Comparison of ENCODE assay signal across 28 cellular contexts in the genomic region with DNA sequence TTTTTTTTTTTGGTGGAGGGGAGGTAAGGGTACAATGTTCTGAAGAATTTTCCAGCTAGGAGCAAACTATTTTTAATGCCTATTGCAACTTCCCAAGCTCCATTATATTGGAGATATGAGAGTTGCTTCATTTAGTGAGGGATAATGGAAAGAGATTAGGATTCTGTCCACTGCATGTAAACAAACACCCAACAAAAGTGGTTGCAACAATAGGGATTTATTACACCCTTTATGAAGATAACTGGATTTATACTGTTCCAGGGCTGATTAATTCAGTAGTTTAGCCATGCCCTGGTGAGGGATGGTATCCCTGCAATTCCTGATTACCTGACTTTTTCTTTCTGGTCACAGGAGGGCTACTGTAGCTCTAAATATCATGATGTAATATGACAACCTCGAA.
"Had no signal": no experiment of that assay in that cellular context is flagged by ENCODE, and none has a peak within 500 bp of the region (broad histone marks: within the 10 kb centered on the region; RNA-seq: fewer than 3 reads in every experiment).

No MANE protein-coding gene starts in this region.

- H3K9me3 ChIP-seq: ascending aorta, breast epithelium, colonic mucosa, heart left ventricle had no signal

- H3K4me3 ChIP-seq: ascending aorta, breast epithelium, cardiac muscle cell, colonic mucosa, heart left ventricle had no signal

- H3K9me3 Mint-ChIP-seq: activated CD4-positive, alpha-beta memory T cell treated with anti-CD3 and anti-CD28 coated beads, Interleukin-2, amount 10 ng/mL, durations not matched to agents 7 days and 5 days; activated CD4-positive, alpha-beta T cell treated with anti-CD3 and anti-CD28 coated beads, Interleukin-2, amount 10 ng/mL, durations not matched to agents 7 days and 5 days; activated naive CD4-positive, alpha-beta T cell treated with anti-CD3 and anti-CD28 coated beads, Interleukin-2, amount 10 ng/mL, durations not matched to agents 7 days and 5 days; activated naive CD4-positive, alpha-beta T cell treated with anti-CD3 and anti-CD28 coated beads, Interleukin-2, amount 50 U/mL, for 72 hours; activated T-cell treated with anti-CD3 and anti-CD28 coated beads, Interleukin-2, amount 50 U/mL, for 24 hours; activated T-cell treated with anti-CD3 and anti-CD28 coated beads, Interleukin-2, amount 50 U/mL, for 72 hours; endodermal cell had no signal

- DNase-seq: activated CD4-positive, alpha-beta memory T cell treated with anti-CD3 and anti-CD28 coated beads, Interleukin-2, amount 10 ng/mL, durations not matched to agents 7 days and 5 days; activated CD4-positive, alpha-beta T cell treated with anti-CD3 and anti-CD28 coated beads for 1 hour; activated CD4-positive, alpha-beta T cell treated with anti-CD3 and anti-CD28 coated beads for 4 hours; activated CD4-positive, alpha-beta T cell treated with anti-CD3 and anti-CD28 coated beads, Interleukin-2, amount 10 ng/mL, durations not matched to agents 7 days and 5 days; activated CD4-positive, alpha-beta T cell treated with anti-CD3 and anti-CD28 coated beads, Interleukin-2, amount 50 U/mL, for 4 hours; activated CD8-positive, alpha-beta memory T cell treated with anti-CD3 and anti-CD28 coated beads, Interleukin-2, amount 50 U/mL, for 48 hours; activated gamma-delta T cell; activated naive CD4-positive, alpha-beta T cell; activated naive CD4-positive, alpha-beta T cell treated with anti-CD3 and anti-CD28 coated beads, Interleukin-2, amount 10 ng/mL, durations not matched to agents 7 days and 5 days; activated naive CD8-positive, alpha-beta T cell treated with anti-CD3 and anti-CD28 coated beads, Interleukin-2, amount 10 ng/mL, durations not matched to agents 7 days and 5 days; activated T-cell treated with anti-CD3 and anti-CD28 coated beads for 4 hours; activated T-cell treated with anti-CD3 and anti-CD28 coated beads, Interleukin-2, amount 50 U/mL, for 24 hours; activated T-cell treated with anti-CD3 and anti-CD28 coated beads, Interleukin-2, amount 50 U/mL, for 72 hours; central memory CD4-positive, alpha-beta T cell; cerebellar nuclear complex; colonic mucosa; effector memory CD4-positive, alpha-beta T cell; foreskin fibroblast; glutamatergic neuron; heart left ventricle; T-helper 2 cell had no signal

- H3K27me3 ChIP-seq: ascending aorta, breast epithelium, cardiac muscle cell, colonic mucosa, heart left ventricle had no signal

- H3K27ac ChIP-seq: ascending aorta, breast epithelium, cardiac muscle cell, colonic mucosa, heart left ventricle had no signal

- H3K27me3 Mint-ChIP-seq: activated CD4-positive, alpha-beta memory T cell treated with anti-CD3 and anti-CD28 coated beads, Interleukin-2, amount 10 ng/mL, durations not matched to agents 7 days and 5 days; activated CD4-positive, alpha-beta T cell treated with anti-CD3 and anti-CD28 coated beads, Interleukin-2, amount 10 ng/mL, durations not matched to agents 7 days and 5 days; activated naive CD4-positive, alpha-beta T cell treated with anti-CD3 and anti-CD28 coated beads, Interleukin-2, amount 10 ng/mL, durations not matched to agents 7 days and 5 days; activated naive CD8-positive, alpha-beta T cell treated with anti-CD3 and anti-CD28 coated beads, Interleukin-2, amount 10 ng/mL, durations not matched to agents 7 days and 5 days; activated T-cell treated with anti-CD3 and anti-CD28 coated beads, Interleukin-2, amount 50 U/mL, for 24 hours; brain had no signal

- H3K4me1 ChIP-seq: ascending aorta, breast epithelium, heart left ventricle had no signal

- ATAC-seq: activated naive CD4-positive, alpha-beta T cell treated with anti-CD3 and anti-CD28 coated beads, Interleukin-2, amount 50 U/mL, for 72 hours; activated T-cell treated with anti-CD3 and anti-CD28 coated beads, Interleukin-2, amount 50 U/mL, for 72 hours; esophagus mucosa; heart left ventricle had no signal

- H3K27ac Mint-ChIP-seq: activated CD4-positive, alpha-beta memory T cell treated with anti-CD3 and anti-CD28 coated beads, Interleukin-2, amount 10 ng/mL, durations not matched to agents 7 days and 5 days; activated CD4-positive, alpha-beta T cell treated with anti-CD3 and anti-CD28 coated beads, Interleukin-2, amount 10 ng/mL, durations not matched to agents 7 days and 5 days; activated naive CD4-positive, alpha-beta T cell treated with anti-CD3 and anti-CD28 coated beads, Interleukin-2, amount 10 ng/mL, durations not matched to agents 7 days and 5 days; activated naive CD4-positive, alpha-beta T cell treated with anti-CD3 and anti-CD28 coated beads, Interleukin-2, amount 50 U/mL, for 72 hours; activated naive CD8-positive, alpha-beta T cell treated with anti-CD3 and anti-CD28 coated beads, Interleukin-2, amount 10 ng/mL, durations not matched to agents 7 days and 5 days; activated T-cell treated with anti-CD3 and anti-CD28 coated beads, Interleukin-2, amount 50 U/mL, for 24 hours; activated T-cell treated with anti-CD3 and anti-CD28 coated beads, Interleukin-2, amount 50 U/mL, for 72 hours; brain; endodermal cell had no signal

- H3K4me3 Mint-ChIP-seq: activated CD4-positive, alpha-beta memory T cell treated with anti-CD3 and anti-CD28 coated beads, Interleukin-2, amount 10 ng/mL, durations not matched to agents 7 days and 5 days; activated CD4-positive, alpha-beta T cell treated with anti-CD3 and anti-CD28 coated beads, Interleukin-2, amount 10 ng/mL, durations not matched to agents 7 days and 5 days; activated naive CD4-positive, alpha-beta T cell treated with anti-CD3 and anti-CD28 coated beads, Interleukin-2, amount 10 ng/mL, durations not matched to agents 7 days and 5 days; activated naive CD8-positive, alpha-beta T cell treated with anti-CD3 and anti-CD28 coated beads, Interleukin-2, amount 10 ng/mL, durations not matched to agents 7 days and 5 days; activated T-cell treated with anti-CD3 and anti-CD28 coated beads, Interleukin-2, amount 50 U/mL, for 24 hours; activated T-cell treated with anti-CD3 and anti-CD28 coated beads, Interleukin-2, amount 50 U/mL, for 72 hours; brain; endodermal cell had no signal

- H3K36me3 ChIP-seq: ascending aorta, breast epithelium, cardiac muscle cell, colonic mucosa, heart left ventricle had no signal
